Comparison of ENCODE assay signal across 9 cellular contexts in genomic region chr1:153791856-153792253, GRCh38. TPM values are rescaled to one million over a fixed set of nuclear protein-coding genes. Genes with fewer than 3 reads are reported as not detected.
DNase-seq lines count a peak whose midpoint lies in the region; ATAC-seq and TF ChIP-seq lines count a peak whose summit lies in the region.
"Had no signal": no experiment of that assay in that cellular context is flagged by ENCODE, and none has a peak within 500 bp of the region (broad histone marks: within the 10 kb centered on the region; RNA-seq: fewer than 3 reads in every experiment).

No MANE protein-coding gene starts in this region.

- H3K4me1 Mint-ChIP-seq in Calu3 (ENCODE audit: low read depth, unreplicated experiment) (peaks cover 9% of the 10 kb centered on the region), neural progenitor cell (peaks cover 53% of the 10 kb centered on the region)

- H3K9me3 Mint-ChIP-seq in Calu3 (ENCODE audit: low read depth, unreplicated experiment) (no peaks in the 10 kb centered on the region), neural progenitor cell (no peaks in the 10 kb centered on the region)

- H3K36me3 ChIP-seq in neural progenitor cell: no peaks in the 10 kb centered on the region

- intact Hi-C loops in Calu3 (cut with micrococcal nuclease; ENCODE audit: unreplicated experiment): no loop called here

- H4K20me1 ChIP-seq in neural progenitor cell (ENCODE audit: low read depth): peaks cover 28% of the 10 kb centered on the region

- H3K27me3 ChIP-seq in neural progenitor cell: no peaks in the 10 kb centered on the region

- no peak overlapping the region for H2AFZ ChIP-seq in neural progenitor cell (replicated peaks)

- no peak overlapping the region for H3K4me2 ChIP-seq in neural progenitor cell

- H3K36me3 Mint-ChIP-seq in Calu3 (ENCODE audit: insufficient read depth, unreplicated experiment): peaks cover 4% of the 10 kb centered on the region
- H3K36me3 Mint-ChIP-seq in neural progenitor cell: peaks cover 3% of the 10 kb centered on the region

- no peak overlapping the region for H3K27ac ChIP-seq in neural progenitor cell

- DNase-seq in Calu3 (peak; percentile 36), M059J (ENCODE audit: low read depth) (peak; percentile 63), astrocyte of the spinal cord (ENCODE audit: low read depth, low spot score) (peak; percentile 52), neural progenitor cell (ENCODE audit: low spot score) (no peak), GM13977 (ENCODE audit: low spot score) (no peak), SIG-M5 (lab: John Stamatoyannopoulos, UW) (no peak)
- DNase-seq: SW 1271 had no signal

- H3F3A ChIP-seq in neural progenitor cell (ENCODE audit: low read depth): peaks cover 15% of the 10 kb centered on the region

- H3K9me3 ChIP-seq in neural progenitor cell (ENCODE audit: low read depth): no peaks in the 10 kb centered on the region

- peaks cover 33% of the 10 kb centered on the region for H3K4me1 ChIP-seq in neural progenitor cell

- H3K4me3 Mint-ChIP-seq in Calu3 (ENCODE audit: low read depth, unreplicated experiment) (no peak overlapping the region), neural progenitor cell (peak overlapping the region; percentile 15)

- H3K9ac ChIP-seq in neural progenitor cell: no peak overlapping the region

- no peak for TF ChIP-seq CTCF in Calu3 (IDR thresholded peaks at IDR 0.05; ENCODE audit: unreplicated experiment)
- no peak for TF ChIP-seq CTCF in astrocyte of the spinal cord (IDR thresholded peaks at IDR 0.05; ENCODE audit: low read depth, low read length)
- TF ChIP-seq CTCF in neural progenitor cell (IDR thresholded peaks at IDR 0.05): no peak
- TF ChIP-seq CTCF in GM13977 (IDR thresholded peaks at IDR 0.05; ENCODE audit: extremely low read depth, insufficient read depth, missing control alignments): no peak

- no peak overlapping the region for H3K27ac Mint-ChIP-seq in Calu3 (ENCODE audit: unreplicated experiment)
- H3K27ac Mint-ChIP-seq in neural progenitor cell: peak overlapping the region; percentile 99

- H3K79me2 ChIP-seq in neural progenitor cell (ENCODE audit: low read depth): no peaks in the 10 kb centered on the region

- no peak overlapping the region for H3K4me3 ChIP-seq in astrocyte of the spinal cord (ENCODE audit: low read depth, low read length)
- H3K4me3 ChIP-seq in neural progenitor cell: no peak overlapping the region

- CTCF ChIA-PET in Calu3 (lab: Charles Lee): interaction anchor here (0.6 kb wide), 2 partner anchors 104 to 432 kb away, joined by 3 read pairs; no protein-coding TSS in a partner anchor

- BruUV-seq in Calu3 (replicated peaks; lab: Mats Ljungman, UMichigan): no TSS peak

- in situ Hi-C loops in astrocyte of the spinal cord (cut with HindIII; ENCODE audit: low sequenced_read_pairs): no loop called here
- in situ Hi-C loops in GM13977 (cut with MboI; ENCODE audit: low pct_unique_long_range_greater_than_20kb, low sequenced_read_pairs, unreplicated experiment): no loop called here

- H3K27me3 Mint-ChIP-seq in Calu3 (ENCODE audit: unreplicated experiment) (peaks cover 67% of the 10 kb centered on the region), neural progenitor cell (ENCODE audit: insufficient read depth, low read depth) (peaks cover 9% of the 10 kb centered on the region)

- ATAC-seq in HG02798 (IDR thresholded peaks at IDR 0.05; ENCODE audit: poor library complexity, unreplicated experiment) (no peak), HG03139 (IDR thresholded peaks at IDR 0.05; ENCODE audit: unreplicated experiment) (no peak)

RNA-seq across cellular contexts. Expression of gene SLC27A3, which starts 16.6 kb away (rescaled TPM):
- total RNA-seq in Calu3 (2022) (9.0 and 11.9 TPM in 2 replicates), neural progenitor cell (ENCODE audit: low replicate concordance) (8.2 and 10.1 TPM in 2 replicates)
- total RNA-seq in M059J (2014; rRNA removed; shearing (Covaris generic)): 1.2 and 3.7 TPM in 2 replicates

Comparison
In these comparisons a context has a peak if more than half of its experiments do, and no peak if none do; other contexts are left out.
1. DNase-seq: peak in Calu3 (single experiment), M059J (single experiment) and astrocyte of the spinal cord (single experiment); none in neural progenitor cell (single experiment), GM13977 (single experiment) and SIG-M5 (single experiment).